Comparison of ENCODE assay signal across 8 cellular contexts in genomic region chr11:32893947-32894827, GRCh38. TPM values are rescaled to one million over a fixed set of nuclear protein-coding genes. Genes with fewer than 3 reads are reported as not detected.
DNase-seq lines count a peak whose midpoint lies in the region; ATAC-seq and TF ChIP-seq lines count a peak whose summit lies in the region.

No MANE protein-coding gene starts in this region.

- H3K4me3 Mint-ChIP-seq in activated CD8-positive, alpha-beta T cell treated with anti-CD3 and anti-CD28 coated beads for 36 hours, result peak overlapping the region; percentile 83
- H3K4me3 Mint-ChIP-seq in natural killer cell, result peak overlapping the region; percentile 94

- H3K27ac Mint-ChIP-seq in activated CD8-positive, alpha-beta T cell treated with anti-CD3 and anti-CD28 coated beads for 36 hours, result peak overlapping the region; percentile 98
- H3K27ac Mint-ChIP-seq in natural killer cell, result peak overlapping the region; percentile 59 to 93

- CTCF ChIA-PET in activated CD8-positive, alpha-beta T cell treated with anti-CD3 and anti-CD28 coated beads for 36 hours (lab: Charles Lee), result interaction anchor here (0.6 to 5.2 kb wide), 12 partner anchors 9 to 312 kb away, joined by 3 to 25 read pairs (median 4); partner anchors contain the start of gene TCP11L1

- TF ChIP-seq CTCF in activated CD8-positive, alpha-beta T cell treated with anti-CD3 and anti-CD28 coated beads for 36 hours (IDR thresholded peaks at IDR 0.05), result no peak
- no peak for TF ChIP-seq CTCF in fibroblast of villous mesenchyme (IDR thresholded peaks at IDR 0.05; ENCODE audit: insufficient read depth, low read depth, low read length)
- no peak for TF ChIP-seq CTCF in natural killer cell (IDR thresholded peaks at IDR 0.05)

- no peaks in the 10 kb centered on the region for H3K9me3 Mint-ChIP-seq in activated CD8-positive, alpha-beta T cell treated with anti-CD3 and anti-CD28 coated beads for 36 hours
- H3K9me3 Mint-ChIP-seq in natural killer cell, result no peaks in the 10 kb centered on the region

- no peaks in the 10 kb centered on the region for H3K36me3 Mint-ChIP-seq in activated CD8-positive, alpha-beta T cell treated with anti-CD3 and anti-CD28 coated beads for 36 hours (ENCODE audit: low read depth)
- H3K36me3 Mint-ChIP-seq in natural killer cell, result no peaks in the 10 kb centered on the region

- POLR2A ChIA-PET in activated CD8-positive, alpha-beta T cell treated with anti-CD3 and anti-CD28 coated beads for 36 hours (lab: Charles Lee), result interaction anchor here (0.6 to 2.2 kb wide), 5 partner anchors 16 to 169 kb away, joined by 3 to 7 read pairs (median 3); partner anchors contain the start of gene TCP11L1

- H3K4me3 ChIP-seq in fibroblast of villous mesenchyme (ENCODE audit: low read depth, low read length), result peak overlapping the region; percentile 89

- peaks cover 40% of the 10 kb centered on the region for H3K4me1 Mint-ChIP-seq in activated CD8-positive, alpha-beta T cell treated with anti-CD3 and anti-CD28 coated beads for 36 hours (ENCODE audit: low read depth)
- H3K4me1 Mint-ChIP-seq in natural killer cell, result peaks cover 38% of the 10 kb centered on the region in 2 donors

- intact Hi-C loops in activated CD8-positive, alpha-beta T cell treated with anti-CD3 and anti-CD28 coated beads for 36 hours (cut with micrococcal nuclease), result loop anchor here (10.0 kb wide), 1 partner anchor 171 kb away; no protein-coding TSS in a partner anchor
- intact Hi-C loops in natural killer cell (cut with micrococcal nuclease), result loop anchor here (5.0 to 10.0 kb wide), 3 partner anchors 123 to 1161 kb away; partner anchors contain the start of genes CAPRIN1, DEPDC7 and HIPK3

- ATAC-seq in HG02678 (IDR thresholded peaks at IDR 0.05; ENCODE audit: unreplicated experiment), result peak; percentile 19
- ATAC-seq in activated CD8-positive, alpha-beta T cell treated with anti-CD3 and anti-CD28 coated beads for 36 hours, result peak; percentile 41
- peak in 1 of 3 donors; percentile 61 for ATAC-seq in natural killer cell
- ATAC-seq in GM18873 (IDR thresholded peaks at IDR 0.05; ENCODE audit: low FRiP score, unreplicated experiment), result no peak
- no peak for ATAC-seq in GM18517 (IDR thresholded peaks at IDR 0.05; ENCODE audit: unreplicated experiment)

- DNase-seq in DMS153 treated with DMSO at 0.1 percent for 48 hours (lab: John Stamatoyannopoulos, UW; ENCODE audit: unreplicated experiment), result peak; percentile 39
- peak; percentile 77 for DNase-seq in NCI-H510A treated with DMSO at 0.1 percent for 48 hours (lab: John Stamatoyannopoulos, UW)
- DNase-seq in activated CD8-positive, alpha-beta T cell treated with anti-CD3 and anti-CD28 coated beads for 36 hours, result peak; percentile 53
- peak; percentile 82 for DNase-seq in fibroblast of villous mesenchyme (ENCODE audit: low read depth)
- peak; percentile 29 for DNase-seq in natural killer cell

- no peaks in the 10 kb centered on the region for H3K27me3 Mint-ChIP-seq in activated CD8-positive, alpha-beta T cell treated with anti-CD3 and anti-CD28 coated beads for 36 hours
- no peaks in the 10 kb centered on the region for H3K27me3 Mint-ChIP-seq in natural killer cell (ENCODE audit: low read depth in 2 of 2)

RNA-seq across cellular contexts. Expression of gene QSER1, which starts 1.6 kb away (rescaled TPM):
- 10 to 100 TPM; 10.5 to 11.2 TPM for total RNA-seq in activated CD8-positive, alpha-beta T cell treated with anti-CD3 and anti-CD28 coated beads for 36 hours
- total RNA-seq in fibroblast of villous mesenchyme (19.0 and 26.8 TPM in 2 replicates), natural killer cell (10 to 100 TPM; 14.5 to 21.5 (median 17.8) TPM)

Comparison
In these comparisons a context has a peak if more than half of its experiments do, and no peak if none do; other contexts are left out.
1. DNase-seq: peak in every context shown above with its lines; median percentile 82 in fibroblast of villous mesenchyme; 77 in NCI-H510A treated with DMSO at 0.1 percent for 48 hours; 53 in activated CD8-positive, alpha-beta T cell treated with anti-CD3 and anti-CD28 coated beads for 36 hours; 39 in DMS153 treated with DMSO at 0.1 percent for 48 hours; 29 in natural killer cell.
2. ATAC-seq: peak in HG02678 (single experiment) and activated CD8-positive, alpha-beta T cell treated with anti-CD3 and anti-CD28 coated beads for 36 hours (single experiment); none in GM18873 (single experiment) and GM18517 (single experiment).